Comparison of ENCODE assay signal across 6 cellular contexts in the genomic region with DNA sequence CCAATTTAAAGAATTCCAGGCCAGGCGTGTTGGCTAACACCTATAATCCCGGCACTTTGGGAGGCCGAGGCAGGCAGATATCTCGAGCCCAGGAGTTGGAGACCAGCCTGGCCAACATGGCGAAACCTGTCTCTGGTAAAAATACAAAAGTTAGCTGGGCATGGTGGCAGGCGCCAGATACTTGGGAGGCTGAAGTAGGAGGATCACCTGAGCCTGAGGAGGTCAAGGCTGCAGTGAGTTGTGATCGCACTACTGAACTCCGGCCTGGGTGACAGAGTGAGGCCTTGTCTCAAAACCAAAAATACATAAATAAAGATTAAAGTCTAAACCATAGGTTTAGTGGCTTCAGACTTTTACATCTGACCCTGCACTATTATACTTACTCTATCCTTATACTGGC.
"Had no signal": no experiment of that assay in that cellular context is flagged by ENCODE, and none has a peak within 500 bp of the region (broad histone marks: within the 10 kb centered on the region; RNA-seq: fewer than 3 reads in every experiment).

No MANE protein-coding gene starts in this region.

- H3K4me3 ChIP-seq: K562 had no signal

- H3K4me1 Mint-ChIP-seq: IgD-negative memory B cell had no signal

- H3K27ac ChIP-seq: HL-60 had no signal

- ATAC-seq: K562 had no signal

- FAIRE-seq: HTR-8/SVneo, K562 had no signal

- H3K9me3 Mint-ChIP-seq: IgD-negative memory B cell had no signal

- H3K27ac Mint-ChIP-seq: IgD-negative memory B cell had no signal

- DNase-seq: IMR-90, KBM-7 had no signal

- H3K27me3 Mint-ChIP-seq: IgD-negative memory B cell had no signal

- H3K4me3 Mint-ChIP-seq: IgD-negative memory B cell had no signal
